In genomic region chr10:62582098-62582705, GRCh38 we compare ENCODE assay signal across 16 cellular contexts.
A peak's percentile ranks its signal among the peaks of the same experiment; 100 is the strongest.
DNase-seq lines count a peak whose midpoint lies in the region; ATAC-seq and TF ChIP-seq lines count a peak whose summit lies in the region.
"Had no signal": no experiment of that assay in that cellular context is flagged by ENCODE, and none has a peak within 500 bp of the region (broad histone marks: within the 10 kb centered on the region; RNA-seq: fewer than 3 reads in every experiment).

No MANE protein-coding gene starts in this region.

- H3K36me3 Mint-ChIP-seq in HFFc6 (ENCODE audit: low read depth) = no peaks in the 10 kb centered on the region
- H3K36me3 Mint-ChIP-seq: CD4-positive, alpha-beta memory T cell; memory B cell had no signal

- H3K27ac Mint-ChIP-seq in HFFc6 = peak overlapping the region; percentile 94
- H3K27ac Mint-ChIP-seq: CD4-positive, alpha-beta memory T cell; memory B cell; progenitor cell of endocrine pancreas had no signal

- H3K4me1 Mint-ChIP-seq in HFFc6 (ENCODE audit: low read depth) = peaks cover 88% of the 10 kb centered on the region
- H3K4me1 Mint-ChIP-seq: CD4-positive, alpha-beta memory T cell had no signal

- H3K27me3 Mint-ChIP-seq in HFFc6 (ENCODE audit: insufficient read depth) = no peaks in the 10 kb centered on the region; the same call in 1 of the 2 replicates
- H3K27me3 Mint-ChIP-seq: CD4-positive, alpha-beta memory T cell; memory B cell had no signal

- H3K27me3 ChIP-seq in gastroesophageal sphincter (no peaks in the 10 kb centered on the region), subcutaneous abdominal adipose tissue (ENCODE audit: control insufficient read depth in 5 of 5, insufficient read depth in 4 of 5, low read length in 5 of 5) (no peaks in the 10 kb centered on the region)

- H3K36me3 ChIP-seq in gastroesophageal sphincter (no peaks in the 10 kb centered on the region), subcutaneous abdominal adipose tissue (ENCODE audit: control insufficient read depth in 5 of 5, insufficient read depth in 5 of 5, low read length in 5 of 5) (no peaks in the 10 kb centered on the region)

- H3K27ac ChIP-seq in gastroesophageal sphincter = peak overlapping the region in 3 of 4 donors; percentile 48 to 64 (median 51)
- peak overlapping the region; percentile 66 for H3K27ac ChIP-seq in subcutaneous abdominal adipose tissue (ENCODE audit: low read depth, low read length)

- 67 to 73% methylated on average over 3 to 4 of the region's 4 CpGs for WGBS in gastroesophageal sphincter (ENCODE audit: low coverage in 1 of 2), 2 donors

- no peak for ATAC-seq in gastroesophageal sphincter
- no peak for ATAC-seq in GM18909 (IDR thresholded peaks at IDR 0.05; ENCODE audit: poor library complexity, unreplicated experiment)

- TF ChIP-seq CTCF in HFFc6 (IDR thresholded peaks at IDR 0.05) = no peak
- TF ChIP-seq CTCF in gastroesophageal sphincter (IDR thresholded peaks at IDR 0.05) = no peak

- H3K9ac ChIP-seq in subcutaneous abdominal adipose tissue (ENCODE audit: low read length in 5 of 5) = no peak overlapping the region

- no peak for TF ChIP-seq EP300 in gastroesophageal sphincter (IDR thresholded peaks at IDR 0.05)

- TF ChIP-seq POLR2A in gastroesophageal sphincter (IDR thresholded peaks at IDR 0.05) = no peak

- no peak overlapping the region for H3K4me3 ChIP-seq in gastroesophageal sphincter
- H3K4me3 ChIP-seq in subcutaneous abdominal adipose tissue (ENCODE audit: low read depth in 1 of 5, low read length in 5 of 5) = no peak overlapping the region

- no peaks in the 10 kb centered on the region for H3K9me3 ChIP-seq in gastroesophageal sphincter
- no peaks in the 10 kb centered on the region for H3K9me3 ChIP-seq in subcutaneous abdominal adipose tissue (ENCODE audit: control insufficient read depth in 5 of 5, low read length in 5 of 5)

- DNase-seq in HFFc6 (peak; percentile 73), amniotic epithelial cell (ENCODE audit: low read depth) (peak; percentile 72), nucleus accumbens (lab: John Stamatoyannopoulos, UW) (no peak), COLO829 (ENCODE audit: low spot score) (no peak)
- DNase-seq: activated CD8-positive, alpha-beta memory T cell treated with anti-CD3 and anti-CD28 coated beads, Interleukin-2, amount 50 U/mL, for 48 hours; CD4-positive, alpha-beta memory T cell; NCI-H1105 treated with DMSO at 0.1 percent for 48 hours; NCI-H526 treated with DMSO at 0.1 percent for 48 hours; RPMI8226; stimulated activated CD4-positive, alpha-beta T cell treated with anti-CD3 and anti-CD28 coated beads, Interleukin-4, amount 100 ng/mL, for 4 hours; stimulated activated naive CD4-positive, alpha-beta T cell treated with Interleukin-2 at 50 U/mL for 16 hours had no signal

- peak overlapping the region; percentile 64 for H3K4me3 Mint-ChIP-seq in HFFc6
- H3K4me3 Mint-ChIP-seq: CD4-positive, alpha-beta memory T cell; memory B cell had no signal

- no peaks in the 10 kb centered on the region for H3K9me3 Mint-ChIP-seq in HFFc6
- H3K9me3 Mint-ChIP-seq: CD4-positive, alpha-beta memory T cell; memory B cell had no signal

- peaks cover 0 to 35% (median 12%) of the 10 kb centered on the region in 3 donors for H3K4me1 ChIP-seq in gastroesophageal sphincter
- peaks cover 2 to 41% (median 30%) of the 10 kb centered on the region in 5 donors for H3K4me1 ChIP-seq in subcutaneous abdominal adipose tissue (ENCODE audit: control insufficient read depth in 5 of 5, insufficient read depth in 5 of 5, low read length in 5 of 5)

Comparison
In these comparisons a context has a peak if more than half of its experiments do, and no peak if none do; other contexts are left out.
1. DNase-seq: peak in HFFc6 (single experiment) and amniotic epithelial cell (single experiment); none in nucleus accumbens (0 of 56) and COLO829 (single experiment).